In the genomic region with DNA sequence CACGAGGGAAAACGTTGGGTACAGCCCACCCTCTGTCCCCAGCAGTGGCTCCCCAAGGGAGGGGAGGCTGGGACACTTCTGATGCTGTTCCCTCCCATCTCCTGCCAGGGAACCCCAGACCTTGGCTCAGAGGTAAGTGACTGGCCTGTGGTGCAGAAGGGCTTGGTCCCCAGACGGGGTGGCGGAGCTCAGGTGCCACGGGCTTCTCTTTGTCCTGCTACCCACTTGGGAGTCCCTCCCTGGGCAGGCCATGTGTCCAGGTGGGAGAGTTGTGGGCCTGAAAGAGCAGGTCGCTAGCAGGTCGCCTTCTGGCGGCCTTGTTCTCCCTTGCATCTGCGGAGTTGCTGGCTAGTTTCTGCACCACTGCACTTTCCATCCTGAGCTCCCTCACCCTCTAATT, we compare ENCODE assay signal across 12 cellular contexts.
"Had no signal": no experiment of that assay in that cellular context is flagged by ENCODE, and none has a peak within 500 bp of the region (broad histone marks: within the 10 kb centered on the region; RNA-seq: fewer than 3 reads in every experiment).

No MANE protein-coding gene starts in this region.

- H3K4me3 ChIP-seq: heart left ventricle, left lung, pancreas had no signal

- H3K4me1 ChIP-seq: pancreas had no signal

- FAIRE-seq: islet of Langerhans, pancreas had no signal

- DNase-seq: activated CD4-positive, alpha-beta T cell treated with anti-CD3 and anti-CD28 coated beads, Interleukin-2, amount 10 ng/mL, durations not matched to agents 24 days and 14 days; amniotic stem cell; brain microvascular endothelial cell; foreskin melanocyte; heart left ventricle; pancreas; stimulated activated CD4-positive, alpha-beta T cell treated with anti-CD3 and anti-CD28 coated beads, Interleukin-15, amount 100 ng/mL, for 24 hours; stimulated activated CD4-positive, alpha-beta T cell treated with anti-CD3 and anti-CD28 coated beads, Interleukin-4, amount 100 ng/mL, for 24 hours; stimulated activated naive CD8-positive, alpha-beta T cell treated with anti-CD3 and anti-CD28 coated beads, Interleukin-15, amount 100 ng/mL, for 72 hours had no signal

- ATAC-seq: activated T-helper 17 cell treated with anti-CD3 and anti-CD28 coated beads, Interleukin-2, amount 50 U/mL, for 72 hours; heart left ventricle; left lung; pancreas; stimulated activated naive CD8-positive, alpha-beta T cell treated with anti-CD3 and anti-CD28 coated beads, Interleukin-15, amount 100 ng/mL, for 72 hours had no signal

- H3K27me3 ChIP-seq: brain microvascular endothelial cell, heart left ventricle, left lung, pancreas had no signal

- H3K27ac ChIP-seq: brain microvascular endothelial cell, heart left ventricle, left lung, pancreas had no signal

- H3K9me3 ChIP-seq: heart left ventricle, left lung, pancreas had no signal
